9 cellular contexts compared by ENCODE assay signal in the genomic region with DNA sequence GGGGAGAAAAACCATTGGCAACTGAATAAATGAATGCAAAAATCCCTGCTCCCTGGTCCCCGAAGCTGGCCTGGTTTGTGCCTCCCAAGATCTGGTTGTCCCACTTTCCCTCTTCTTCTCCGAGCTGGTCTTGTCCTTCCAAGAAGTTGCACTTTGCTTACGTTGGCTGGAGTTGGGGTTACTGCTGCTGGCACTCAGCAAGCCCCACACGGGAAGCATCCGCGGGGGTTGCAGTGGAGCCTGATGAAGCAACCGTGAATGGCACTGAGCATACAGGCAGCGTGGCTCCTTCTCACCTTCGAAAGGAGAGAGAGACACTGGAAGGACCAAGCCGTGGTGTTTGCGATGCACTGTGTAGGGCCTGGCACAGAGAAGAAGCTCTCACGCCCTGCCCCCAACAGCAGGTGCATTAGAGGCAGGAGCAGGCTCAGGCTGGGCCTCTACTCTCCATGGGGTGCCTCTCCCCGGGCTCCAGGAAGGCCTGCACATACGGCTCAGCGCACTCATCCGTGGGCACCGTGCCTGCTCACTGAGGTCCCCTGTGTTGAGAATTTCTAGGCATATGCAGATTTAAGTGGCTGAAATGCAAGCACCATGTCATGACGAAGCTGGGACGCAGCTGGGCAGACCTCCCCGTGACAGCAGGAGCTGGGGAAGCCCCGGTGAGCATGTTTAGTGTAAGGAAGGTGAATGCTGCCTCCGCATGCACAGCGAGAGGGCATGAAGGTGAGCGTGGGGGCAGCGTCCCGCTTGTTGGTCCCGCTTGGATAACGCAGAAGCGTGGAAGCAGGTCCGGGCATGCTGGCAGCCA. TPM values are rescaled to one million over a fixed set of nuclear protein-coding genes. Genes with fewer than 3 reads are reported as not detected.
DNase-seq lines count a peak whose midpoint lies in the region; ATAC-seq and TF ChIP-seq lines count a peak whose summit lies in the region.
"Had no signal": no experiment of that assay in that cellular context is flagged by ENCODE, and none has a peak within 500 bp of the region (broad histone marks: within the 10 kb centered on the region; RNA-seq: fewer than 3 reads in every experiment).

No MANE protein-coding gene starts in this region.

- no peaks in the 10 kb centered on the region for H3K9me3 Mint-ChIP-seq in nephron progenitor cell
- H3K9me3 Mint-ChIP-seq in activated T-helper 2 cell treated with anti-CD3 and anti-CD28 coated beads, Interferon-gamma antibody, Interleukin-2, Interleukin-4, amounts not matched to agents 10 μg/mL and 5 μg/mL and 100 μg/mL, durations not matched to agents 14 hours and 24 hours and 36 hours = no peaks in the 10 kb centered on the region

- H3K36me3 ChIP-seq in BE2C = no peaks in the 10 kb centered on the region

- H3K27me3 ChIP-seq in BE2C = no peaks in the 10 kb centered on the region

- TF ChIP-seq CTCF in nephron progenitor cell (IDR thresholded peaks at IDR 0.05) (no peak), BE2C (IDR thresholded peaks at IDR 0.05; ENCODE audit: low read depth, low read length) (no peak)

- H3K4me1 Mint-ChIP-seq in nephron progenitor cell = peaks cover 23% of the 10 kb centered on the region
- peaks cover 6% of the 10 kb centered on the region for H3K4me1 Mint-ChIP-seq in activated T-helper 2 cell treated with anti-CD3 and anti-CD28 coated beads, Interferon-gamma antibody, Interleukin-2, Interleukin-4, amounts not matched to agents 10 μg/mL and 5 μg/mL and 100 μg/mL, durations not matched to agents 14 hours and 24 hours and 36 hours (ENCODE audit: low read depth)

- H3K27ac Mint-ChIP-seq in nephron progenitor cell = peak overlapping the region; percentile 30
- H3K27ac Mint-ChIP-seq in activated T-helper 2 cell treated with anti-CD3 and anti-CD28 coated beads, Interferon-gamma antibody, Interleukin-2, Interleukin-4, amounts not matched to agents 10 μg/mL and 5 μg/mL and 100 μg/mL, durations not matched to agents 14 hours and 24 hours and 36 hours = no peak overlapping the region

- H3K4me1 ChIP-seq in BE2C = peaks cover 9% of the 10 kb centered on the region; the same call in 1 of the 2 replicates

- peak; percentile 95 for DNase-seq in NCI-H524 treated with DMSO at 0.1 percent for 48 hours (lab: John Stamatoyannopoulos, UW)
- no peak for DNase-seq in nephron progenitor cell
- no peak for DNase-seq in central memory CD4-positive, alpha-beta T cell
- DNase-seq in activated T-helper 2 cell treated with anti-CD3 and anti-CD28 coated beads, Interferon-gamma antibody, Interleukin-2, Interleukin-4, amounts not matched to agents 10 μg/mL and 5 μg/mL and 100 μg/mL, durations not matched to agents 14 hours and 24 hours and 36 hours (ENCODE audit: low spot score) = no peak
- DNase-seq in BE2C = no peak
- DNase-seq in head of caudate nucleus = no peak

- no peaks in the 10 kb centered on the region for H3K36me3 Mint-ChIP-seq in nephron progenitor cell (ENCODE audit: low read depth)
- no peaks in the 10 kb centered on the region for H3K36me3 Mint-ChIP-seq in activated T-helper 2 cell treated with anti-CD3 and anti-CD28 coated beads, Interferon-gamma antibody, Interleukin-2, Interleukin-4, amounts not matched to agents 10 μg/mL and 5 μg/mL and 100 μg/mL, durations not matched to agents 14 hours and 24 hours and 36 hours (ENCODE audit: low read depth)

- no peaks in the 10 kb centered on the region for H3K9me3 ChIP-seq in BE2C

- H3K27me3 Mint-ChIP-seq in nephron progenitor cell (ENCODE audit: low read depth, poor library complexity) = peaks cover 17% of the 10 kb centered on the region
- peaks cover 9% of the 10 kb centered on the region for H3K27me3 Mint-ChIP-seq in activated T-helper 2 cell treated with anti-CD3 and anti-CD28 coated beads, Interferon-gamma antibody, Interleukin-2, Interleukin-4, amounts not matched to agents 10 μg/mL and 5 μg/mL and 100 μg/mL, durations not matched to agents 14 hours and 24 hours and 36 hours (ENCODE audit: low read depth)

- H3K4me3 ChIP-seq in BE2C (ENCODE audit: low read depth, low read length) = no peak overlapping the region

- H3K4me3 Mint-ChIP-seq in nephron progenitor cell = no peak overlapping the region
- H3K4me3 Mint-ChIP-seq in activated T-helper 2 cell treated with anti-CD3 and anti-CD28 coated beads, Interferon-gamma antibody, Interleukin-2, Interleukin-4, amounts not matched to agents 10 μg/mL and 5 μg/mL and 100 μg/mL, durations not matched to agents 14 hours and 24 hours and 36 hours (ENCODE audit: low read depth) = no peak overlapping the region

- peak; percentile 40 for ATAC-seq in GM18519 (IDR thresholded peaks at IDR 0.05; ENCODE audit: low FRiP score, unreplicated experiment)
- ATAC-seq in HG03025 (IDR thresholded peaks at IDR 0.05; ENCODE audit: low FRiP score, unreplicated experiment) = peak; percentile 56

- intact Hi-C loops in activated T-helper 2 cell treated with anti-CD3 and anti-CD28 coated beads, Interferon-gamma antibody, Interleukin-2, Interleukin-4, amounts not matched to agents 10 μg/mL and 5 μg/mL and 100 μg/mL, durations not matched to agents 14 hours and 24 hours and 36 hours (cut with micrococcal nuclease) = no loop called here
- intact Hi-C loops in head of caudate nucleus (cut with DNase I) = no loop called here

RNA-seq across cellular contexts. Expression of a gene that starts 12.1 kb away (rescaled TPM):
- total RNA-seq in activated T-helper 2 cell treated with anti-CD3 and anti-CD28 coated beads, Interferon-gamma antibody, Interleukin-2, Interleukin-4, amounts not matched to agents 10 μg/mL and 5 μg/mL and 100 μg/mL, durations not matched to agents 14 hours and 24 hours and 36 hours = not detected in 2 replicates
- 0.23 TPM for polyA plus RNA-seq in BE2C (2012; ENCODE audit: insufficient read depth, insufficient read length, low read depth)
- total RNA-seq: T-helper 2 cell treated with Interferon-gamma antibody and Interleukin-4, amounts not matched to agents 100 ng/mL and 5 ng/mL, for 36 hours had no signal

RNA-seq across cellular contexts. Expression of a gene that starts 27.0 kb away (rescaled TPM):
- 39.7 and 40.8 TPM in 2 replicates for total RNA-seq in activated T-helper 2 cell treated with anti-CD3 and anti-CD28 coated beads, Interferon-gamma antibody, Interleukin-2, Interleukin-4, amounts not matched to agents 10 μg/mL and 5 μg/mL and 100 μg/mL, durations not matched to agents 14 hours and 24 hours and 36 hours
- polyA plus RNA-seq in BE2C (2012; ENCODE audit: insufficient read depth, insufficient read length, low read depth) = 69.2 TPM

RNA-seq across cellular contexts. Expression of a gene that starts 54.9 kb away (rescaled TPM):
- 271 TPM in 2 replicates for total RNA-seq in activated T-helper 2 cell treated with anti-CD3 and anti-CD28 coated beads, Interferon-gamma antibody, Interleukin-2, Interleukin-4, amounts not matched to agents 10 μg/mL and 5 μg/mL and 100 μg/mL, durations not matched to agents 14 hours and 24 hours and 36 hours
- 258 TPM for polyA plus RNA-seq in BE2C (2012; ENCODE audit: insufficient read depth, insufficient read length, low read depth)
